ENCODE assay signal across 1 cellular context in the genomic region with DNA sequence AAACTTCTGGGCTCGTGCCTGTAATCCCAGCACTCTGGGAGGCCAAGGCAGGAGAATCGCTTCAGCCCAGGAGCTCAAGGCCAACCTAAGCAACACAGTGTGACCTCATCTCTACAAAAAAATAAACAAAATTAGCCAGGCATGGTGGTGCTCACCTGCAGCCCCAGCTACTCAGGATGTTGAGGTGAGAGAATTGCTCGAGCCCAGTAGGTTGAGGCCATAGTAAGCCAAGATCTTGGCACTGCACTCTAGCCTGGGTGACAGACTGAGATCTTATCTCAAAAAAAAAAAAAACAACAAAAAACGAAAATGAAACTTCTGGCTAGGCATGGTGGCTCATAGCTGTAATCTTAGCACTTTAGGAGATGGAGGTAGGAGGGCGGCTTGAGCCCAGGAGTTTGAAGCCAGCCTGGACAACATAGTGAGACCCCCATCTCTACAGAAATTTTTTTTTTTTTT.
A peak's percentile ranks its signal among the peaks of the same experiment; 100 is the strongest.
TF ChIP-seq lines count a peak whose summit lies in the region.

No MANE protein-coding gene starts in this region.

TF ChIP-seq in HEK293, 187 proteins besides CTCF, POLR2A, EP300 and RAD21 (continued from another document):
- TF ChIP-seq, protein P1, sequence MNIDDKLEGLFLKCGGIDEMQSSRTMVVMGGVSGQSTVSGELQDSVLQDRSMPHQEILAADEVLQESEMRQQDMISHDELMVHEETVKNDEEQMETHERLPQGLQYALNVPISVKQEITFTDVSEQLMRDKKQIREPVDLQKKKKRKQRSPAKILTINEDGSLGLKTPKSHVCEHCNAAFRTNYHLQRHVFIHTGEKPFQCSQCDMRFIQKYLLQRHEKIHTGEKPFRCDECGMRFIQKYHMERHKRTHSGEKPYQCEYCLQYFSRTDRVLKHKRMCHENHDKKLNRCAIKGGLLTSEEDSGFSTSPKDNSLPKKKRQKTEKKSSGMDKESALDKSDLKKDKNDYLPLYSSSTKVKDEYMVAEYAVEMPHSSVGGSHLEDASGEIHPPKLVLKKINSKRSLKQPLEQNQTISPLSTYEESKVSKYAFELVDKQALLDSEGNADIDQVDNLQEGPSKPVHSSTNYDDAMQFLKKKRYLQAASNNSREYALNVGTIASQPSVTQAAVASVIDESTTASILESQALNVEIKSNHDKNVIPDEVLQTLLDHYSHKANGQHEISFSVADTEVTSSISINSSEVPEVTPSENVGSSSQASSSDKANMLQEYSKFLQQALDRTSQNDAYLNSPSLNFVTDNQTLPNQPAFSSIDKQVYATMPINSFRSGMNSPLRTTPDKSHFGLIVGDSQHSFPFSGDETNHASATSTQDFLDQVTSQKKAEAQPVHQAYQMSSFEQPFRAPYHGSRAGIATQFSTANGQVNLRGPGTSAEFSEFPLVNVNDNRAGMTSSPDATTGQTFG (tag by site-specific recombination; IDR thresholded peaks at IDR 0.05; ENCODE audit: borderline replicate concordance) = no peak
- TF ChIP-seq, protein P2, sequence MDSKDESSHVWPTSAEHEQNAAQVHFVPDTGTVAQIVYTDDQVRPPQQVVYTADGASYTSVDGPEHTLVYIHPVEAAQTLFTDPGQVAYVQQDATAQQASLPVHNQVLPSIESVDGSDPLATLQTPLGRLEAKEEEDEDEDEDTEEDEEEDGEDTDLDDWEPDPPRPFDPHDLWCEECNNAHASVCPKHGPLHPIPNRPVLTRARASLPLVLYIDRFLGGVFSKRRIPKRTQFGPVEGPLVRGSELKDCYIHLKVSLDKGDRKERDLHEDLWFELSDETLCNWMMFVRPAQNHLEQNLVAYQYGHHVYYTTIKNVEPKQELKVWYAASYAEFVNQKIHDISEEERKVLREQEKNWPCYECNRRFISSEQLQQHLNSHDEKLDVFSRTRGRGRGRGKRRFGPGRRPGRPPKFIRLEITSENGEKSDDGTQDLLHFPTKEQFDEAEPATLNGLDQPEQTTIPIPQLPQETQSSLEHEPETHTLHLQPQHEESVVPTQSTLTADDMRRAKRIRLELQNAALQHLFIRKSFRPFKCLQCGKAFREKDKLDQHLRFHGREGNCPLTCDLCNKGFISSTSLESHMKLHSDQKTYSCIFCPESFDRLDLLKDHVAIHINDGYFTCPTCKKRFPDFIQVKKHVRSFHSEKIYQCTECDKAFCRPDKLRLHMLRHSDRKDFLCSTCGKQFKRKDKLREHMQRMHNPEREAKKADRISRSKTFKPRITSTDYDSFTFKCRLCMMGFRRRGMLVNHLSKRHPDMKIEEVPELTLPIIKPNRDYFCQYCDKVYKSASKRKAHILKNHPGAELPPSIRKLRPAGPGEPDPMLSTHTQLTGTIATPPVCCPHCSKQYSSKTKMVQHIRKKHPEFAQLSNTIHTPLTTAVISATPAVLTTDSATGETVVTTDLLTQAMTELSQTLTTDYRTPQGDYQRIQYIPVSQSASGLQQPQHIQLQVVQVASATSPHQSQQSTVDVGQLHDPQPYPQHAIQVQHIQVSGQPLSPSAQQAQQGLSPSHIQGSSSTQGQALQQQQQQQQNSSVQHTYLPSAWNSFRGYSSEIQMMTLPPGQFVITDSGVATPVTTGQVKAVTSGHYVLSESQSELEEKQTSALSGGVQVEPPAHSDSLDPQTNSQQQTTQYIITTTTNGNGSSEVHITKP (tag by site-specific recombination; IDR thresholded peaks at IDR 0.05) = no peak
- TF ChIP-seq ZBTB8A (tag by site-specific recombination; IDR thresholded peaks at IDR 0.05) (no peak), TRIM28 (IDR thresholded peaks at IDR 0.05; ENCODE audit: borderline replicate concordance, low read length) (no peak), ZNF585B (tag by site-specific recombination; IDR thresholded peaks at IDR 0.05) (no peak), ZNF510 (tag by site-specific recombination; IDR thresholded peaks at IDR 0.05; ENCODE audit: insufficient replicate concordance) (no peak), PRDM1 (tag by site-specific recombination; IDR thresholded peaks at IDR 0.05) (no peak), OSR2 (tag by site-specific recombination; IDR thresholded peaks at IDR 0.05) (0 out of 2 replicates have a peak, but pooled peaks have one; percentile 16), FEZF1 (tag by site-specific recombination; IDR thresholded peaks at IDR 0.05) (peak; percentile 65)
- TF ChIP-seq, protein P3, sequence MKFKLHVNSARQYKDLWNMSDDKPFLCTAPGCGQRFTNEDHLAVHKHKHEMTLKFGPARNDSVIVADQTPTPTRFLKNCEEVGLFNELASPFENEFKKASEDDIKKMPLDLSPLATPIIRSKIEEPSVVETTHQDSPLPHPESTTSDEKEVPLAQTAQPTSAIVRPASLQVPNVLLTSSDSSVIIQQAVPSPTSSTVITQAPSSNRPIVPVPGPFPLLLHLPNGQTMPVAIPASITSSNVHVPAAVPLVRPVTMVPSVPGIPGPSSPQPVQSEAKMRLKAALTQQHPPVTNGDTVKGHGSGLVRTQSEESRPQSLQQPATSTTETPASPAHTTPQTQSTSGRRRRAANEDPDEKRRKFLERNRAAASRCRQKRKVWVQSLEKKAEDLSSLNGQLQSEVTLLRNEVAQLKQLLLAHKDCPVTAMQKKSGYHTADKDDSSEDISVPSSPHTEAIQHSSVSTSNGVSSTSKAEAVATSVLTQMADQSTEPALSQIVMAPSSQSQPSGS (tag by site-specific recombination; IDR thresholded peaks at IDR 0.05; ENCODE audit: low read depth) = no peak
TF ChIP-seq in HEK293: peak in this region for 4.
